Comparison of ENCODE assay signal across 31 cellular contexts in the genomic region with DNA sequence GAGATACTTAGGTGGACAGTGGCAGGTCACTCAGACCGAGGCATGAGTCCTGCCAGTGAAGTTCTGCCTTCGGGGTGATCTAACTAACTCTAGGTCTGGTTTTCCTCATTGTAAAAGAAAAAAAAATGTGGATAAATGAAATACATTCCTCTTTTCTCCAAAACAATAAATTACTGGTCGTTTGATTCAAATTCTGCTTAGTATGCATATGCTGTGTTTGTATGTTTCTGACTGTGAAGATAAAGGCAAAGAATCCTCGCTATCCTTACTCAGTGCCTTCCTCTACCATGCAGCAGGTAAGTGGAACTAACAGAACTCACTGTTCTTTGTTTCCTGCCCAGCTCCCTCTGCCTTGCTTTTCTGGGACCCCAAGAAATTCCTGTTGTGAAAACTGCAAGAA.
"Had no signal": no experiment of that assay in that cellular context is flagged by ENCODE, and none has a peak within 500 bp of the region (broad histone marks: within the 10 kb centered on the region; RNA-seq: fewer than 3 reads in every experiment).

No MANE protein-coding gene starts in this region.

- H3K4me2 ChIP-seq: neural progenitor cell, smooth muscle cell had no signal

- ATAC-seq: natural killer cell; psoas muscle; right cardiac atrium; sciatic nerve; stimulated activated memory B cell treated with anti-CD40 and anti-IgM and Interleukin-4, amounts not matched to agents 10 μg/mL and 1 μg/mL and 100 μg/mL, for 72 hours; stimulated activated naive CD8-positive, alpha-beta T cell treated with anti-CD3 and anti-CD28 coated beads, Interleukin-15, amount 100 ng/mL, for 72 hours; stimulated activated naive CD8-positive, alpha-beta T cell treated with anti-CD3 and anti-CD28 coated beads, Interleukin-15, Interleukin-2, amounts not matched to agents 100 U/mL and 50 U/mL, for 24 hours; upper lobe of right lung had no signal

- H3K36me3 ChIP-seq: neural progenitor cell, ovary, spleen, suprapubic skin, tibial artery, transverse colon, upper lobe of right lung, uterus had no signal

- H3K27ac Mint-ChIP-seq: natural killer cell; nephron; neural progenitor cell; progenitor cell of endocrine pancreas; stimulated activated memory B cell treated with anti-CD40 and anti-IgM and Interleukin-4, amounts not matched to agents 10 μg/mL and 1 μg/mL and 100 μg/mL, for 72 hours; stimulated activated naive CD8-positive, alpha-beta T cell treated with anti-CD3 and anti-CD28 coated beads, Interleukin-15, amount 100 ng/mL, for 72 hours; type B pancreatic cell had no signal

- H3K79me2 ChIP-seq: parathyroid adenoma had no signal

- H3K9me3 ChIP-seq: ovary, psoas muscle, suprapubic skin, testis, tibial artery, transverse colon, upper lobe of right lung, uterus had no signal

- H2AFZ ChIP-seq: neural progenitor cell, parathyroid adenoma had no signal

- H3K4me3 ChIP-seq: neural progenitor cell, ovary, psoas muscle, skin epidermis, smooth muscle cell, spleen, suprapubic skin, testis, tibial artery, transverse colon, upper lobe of right lung, uterus had no signal

- H3K27me3 Mint-ChIP-seq: progenitor cell of endocrine pancreas; stimulated activated memory B cell treated with anti-CD40 and anti-IgM and Interleukin-4, amounts not matched to agents 10 μg/mL and 1 μg/mL and 100 μg/mL, for 72 hours; stimulated activated naive CD8-positive, alpha-beta T cell treated with anti-CD3 and anti-CD28 coated beads, Interleukin-15, amount 100 ng/mL, for 72 hours; type B pancreatic cell had no signal

- H3K4me1 Mint-ChIP-seq: neural progenitor cell; stimulated activated memory B cell treated with anti-CD40 and anti-IgM and Interleukin-4, amounts not matched to agents 10 μg/mL and 1 μg/mL and 100 μg/mL, for 72 hours; stimulated activated naive CD8-positive, alpha-beta T cell treated with anti-CD3 and anti-CD28 coated beads, Interleukin-15, amount 100 ng/mL, for 72 hours had no signal

- DNase-seq: natural killer cell; occipital lobe; ovary; posterior cingulate gyrus; psoas muscle; spleen; stimulated activated CD4-positive, alpha-beta T cell treated with anti-CD3 and anti-CD28 coated beads, Interleukin-12 subunit alpha, Interleukin-12 subunit beta, amount 100 ng/mL, for 4 hours; stimulated activated CD4-positive, alpha-beta T cell treated with anti-CD3 and anti-CD28 coated beads, Interleukin-1b, Interleukin-23, amount 100 ng/mL, for 48 hours; stimulated activated CD4-positive, alpha-beta T cell treated with anti-CD3 and anti-CD28 coated beads, Interleukin-4, amount 100 ng/mL, for 1 hour; stimulated activated CD4-positive, alpha-beta T cell treated with anti-CD3 and anti-CD28 coated beads, Interleukin-4, amount 100 ng/mL, for 4 hours; stimulated activated CD8-positive, alpha-beta memory T cell treated with anti-CD3 and anti-CD28 coated beads, Interleukin-4, amount 100 ng/mL, for 48 hours; stimulated activated naive CD4-positive, alpha-beta T cell; stimulated activated naive CD8-positive, alpha-beta T cell treated with anti-CD3 and anti-CD28 coated beads, Interleukin-15, amount 100 ng/mL, for 72 hours; stimulated activated naive CD8-positive, alpha-beta T cell treated with anti-CD3 and anti-CD28 coated beads, Interleukin-15, Interleukin-2, amounts not matched to agents 100 U/mL and 50 U/mL, for 24 hours; substantia nigra; testis; tibial artery; transverse colon; upper lobe of right lung; uterus had no signal

- H3K27me3 ChIP-seq: neural progenitor cell, ovary, spleen, suprapubic skin, testis, tibial artery, transverse colon, upper lobe of right lung, uterus had no signal

- H3K4me3 Mint-ChIP-seq: natural killer cell; nephron; neural progenitor cell; stimulated activated memory B cell treated with anti-CD40 and anti-IgM and Interleukin-4, amounts not matched to agents 10 μg/mL and 1 μg/mL and 100 μg/mL, for 72 hours; stimulated activated naive CD8-positive, alpha-beta T cell treated with anti-CD3 and anti-CD28 coated beads, Interleukin-15, amount 100 ng/mL, for 72 hours; type B pancreatic cell had no signal

- H3K36me3 Mint-ChIP-seq: natural killer cell; neural progenitor cell; stimulated activated memory B cell treated with anti-CD40 and anti-IgM and Interleukin-4, amounts not matched to agents 10 μg/mL and 1 μg/mL and 100 μg/mL, for 72 hours; type B pancreatic cell had no signal

- H3K9me3 Mint-ChIP-seq: natural killer cell; nephron; neural progenitor cell; stimulated activated memory B cell treated with anti-CD40 and anti-IgM and Interleukin-4, amounts not matched to agents 10 μg/mL and 1 μg/mL and 100 μg/mL, for 72 hours; stimulated activated naive CD8-positive, alpha-beta T cell treated with anti-CD3 and anti-CD28 coated beads, Interleukin-15, amount 100 ng/mL, for 72 hours; type B pancreatic cell had no signal

- H3K27ac ChIP-seq: neural progenitor cell, ovary, parathyroid adenoma, psoas muscle, skin epidermis, spleen, suprapubic skin, testis, tibial artery, transverse colon, upper lobe of right lung, uterus had no signal

- H3K4me1 ChIP-seq: neural progenitor cell, parathyroid adenoma, psoas muscle, spleen, suprapubic skin, testis, tibial artery, transverse colon, upper lobe of right lung, uterus had no signal
